Comparison of ENCODE assay signal across 21 cellular contexts in the genomic region with DNA sequence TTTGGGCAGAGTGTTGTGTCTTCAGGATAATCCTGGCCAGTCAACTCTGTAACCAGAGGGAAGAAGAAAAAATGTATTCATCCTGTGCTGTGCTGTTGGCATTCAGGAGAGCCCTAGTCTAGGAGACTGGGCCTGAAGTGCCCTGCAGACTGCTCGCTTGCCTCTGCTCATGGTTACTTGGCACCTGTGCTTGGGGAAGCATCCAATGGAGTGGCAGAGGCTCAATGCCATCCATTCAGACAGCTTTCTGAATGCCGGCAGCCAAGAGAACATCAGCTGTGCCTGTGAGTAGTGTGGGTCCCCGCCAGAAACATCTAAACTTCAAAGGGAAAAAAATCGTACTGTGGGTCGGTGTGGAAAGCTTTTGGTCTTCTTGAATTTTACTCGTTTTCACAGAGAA.
DNase-seq lines count a peak whose midpoint lies in the region; ATAC-seq and TF ChIP-seq lines count a peak whose summit lies in the region.
"Had no signal": no experiment of that assay in that cellular context is flagged by ENCODE, and none has a peak within 500 bp of the region (broad histone marks: within the 10 kb centered on the region; RNA-seq: fewer than 3 reads in every experiment).

No MANE protein-coding gene starts in this region.

- ATAC-seq in WTC11 (no peak; the same call in 1 of the 2 replicates), GM18517 (IDR thresholded peaks at IDR 0.05; ENCODE audit: unreplicated experiment) (no peak), HG02763 (IDR thresholded peaks at IDR 0.05; ENCODE audit: unreplicated experiment) (no peak)
- no peak for ATAC-seq in naive thymus-derived CD4-positive, alpha-beta T cell
- ATAC-seq: GM12878, mucosa of descending colon, SK-N-SH treated with all-trans-retinoic acid at 6 μM for 48 hours had no signal

- H3K9me3 ChIP-seq in naive thymus-derived CD4-positive, alpha-beta T cell (ENCODE audit: control insufficient read depth in 2 of 3, low read length in 3 of 3), result no peaks in the 10 kb centered on the region
- H3K9me3 ChIP-seq: BLaER1, left ventricle myocardium inferior, mucosa of descending colon, psoas muscle had no signal

- no peaks in the 10 kb centered on the region for H3K4me1 ChIP-seq in naive thymus-derived CD4-positive, alpha-beta T cell (ENCODE audit: control insufficient read depth in 2 of 2, insufficient read depth in 2 of 2, low read length in 2 of 2)
- H3K4me1 ChIP-seq: psoas muscle had no signal

- in situ Hi-C loops in G401 (cut with HindIII; ENCODE audit: low sequenced_read_pairs), result no loop called here

- TF ChIP-seq CTCF in WTC11 (IDR thresholded peaks at IDR 0.05), result no peak

- H3K4me3 Mint-ChIP-seq in WTC11, result no peak overlapping the region
- no peak overlapping the region for H3K4me3 Mint-ChIP-seq in naive thymus-derived CD4-positive, alpha-beta T cell
- H3K4me3 Mint-ChIP-seq: activated CD4-positive, alpha-beta T cell treated with anti-CD3 and anti-CD28 coated beads, Interleukin-2, amount 10 ng/mL, durations not matched to agents 7 days and 5 days; activated naive CD4-positive, alpha-beta T cell treated with anti-CD3 and anti-CD28 coated beads for 36 hours had no signal

- H3K36me3 Mint-ChIP-seq in WTC11, result no peaks in the 10 kb centered on the region
- no peaks in the 10 kb centered on the region for H3K36me3 Mint-ChIP-seq in naive thymus-derived CD4-positive, alpha-beta T cell

- DNase-seq in G401 (ENCODE audit: low spot score) (peak; percentile 71), WTC11 (ENCODE audit: low spot score) (no peak), globus pallidus (ENCODE audit: low spot score) (peak; percentile 87), occipital lobe (lab: John Stamatoyannopoulos, UW) (peak; percentile 55), NCI-H82 (lab: John Stamatoyannopoulos, UW) (no peak)
- DNase-seq in naive thymus-derived CD4-positive, alpha-beta T cell, result no peak
- DNase-seq: activated CD4-positive, alpha-beta T cell treated with anti-CD3 and anti-CD28 coated beads, Interleukin-2, amount 10 ng/mL, durations not matched to agents 7 days and 5 days; activated naive CD4-positive, alpha-beta T cell treated with anti-CD3 and anti-CD28 coated beads for 36 hours; activated T-cell treated with anti-CD3 and anti-CD28 coated beads, Interleukin-2, amount 50 U/mL, for 48 hours; DND-41; left ventricle myocardium inferior; mucosa of descending colon; NCI-H187 treated with DMSO at 0.1 percent for 48 hours; psoas muscle; WERI-Rb-1 had no signal

- POLR2A ChIA-PET in WTC11 (lab: Charles Lee), result interaction anchor here (0.6 kb wide), 1 partner anchor 68 kb away, joined by 3 read pairs; no protein-coding TSS in a partner anchor
- POLR2A ChIA-PET in naive thymus-derived CD4-positive, alpha-beta T cell (lab: Charles Lee), result no interaction called here

- CTCF ChIA-PET in WTC11 (lab: Charles Lee), result no interaction called here
- CTCF ChIA-PET in naive thymus-derived CD4-positive, alpha-beta T cell (lab: Charles Lee), result interaction anchor here (0.5 kb wide), 1 partner anchor 25 kb away, joined by 3 read pairs; no protein-coding TSS in a partner anchor

- no peaks in the 10 kb centered on the region for H3K27me3 Mint-ChIP-seq in WTC11 (ENCODE audit: low read depth)
- H3K27me3 Mint-ChIP-seq in naive thymus-derived CD4-positive, alpha-beta T cell, result peaks cover 0 to 18% (median 6%) of the 10 kb centered on the region in 5 donors
- H3K27me3 Mint-ChIP-seq: activated CD4-positive, alpha-beta T cell treated with anti-CD3 and anti-CD28 coated beads, Interleukin-2, amount 10 ng/mL, durations not matched to agents 7 days and 5 days had no signal

- peaks cover 56% of the 10 kb centered on the region for H3K4me1 Mint-ChIP-seq in WTC11
- H3K4me1 Mint-ChIP-seq in naive thymus-derived CD4-positive, alpha-beta T cell, result no peaks in the 10 kb centered on the region
- H3K4me1 Mint-ChIP-seq: activated CD4-positive, alpha-beta T cell treated with anti-CD3 and anti-CD28 coated beads, Interleukin-2, amount 10 ng/mL, durations not matched to agents 7 days and 5 days had no signal

- H3K4me3 ChIP-seq in naive thymus-derived CD4-positive, alpha-beta T cell (ENCODE audit: low read length), result no peak overlapping the region
- H3K4me3 ChIP-seq: BLaER1, GM12878, hepatocyte, left ventricle myocardium inferior, mucosa of descending colon, psoas muscle had no signal

- H3K27ac Mint-ChIP-seq in WTC11, result 0 out of 2 replicates have a peak overlapping the region, but pooled peaks have one; percentile 37
- peak overlapping the region in 1 of 9 donors; percentile 34 for H3K27ac Mint-ChIP-seq in naive thymus-derived CD4-positive, alpha-beta T cell
- H3K27ac Mint-ChIP-seq: activated CD4-positive, alpha-beta T cell treated with anti-CD3 and anti-CD28 coated beads, Interleukin-2, amount 10 ng/mL, durations not matched to agents 7 days and 5 days; activated naive CD4-positive, alpha-beta T cell treated with anti-CD3 and anti-CD28 coated beads for 36 hours had no signal

- no peaks in the 10 kb centered on the region for H3K27me3 ChIP-seq in naive thymus-derived CD4-positive, alpha-beta T cell (ENCODE audit: control insufficient read depth in 2 of 2, insufficient read depth in 2 of 2, low read length in 2 of 2)
- H3K27me3 ChIP-seq: BLaER1, hepatocyte had no signal

- no peaks in the 10 kb centered on the region for H3K36me3 ChIP-seq in naive thymus-derived CD4-positive, alpha-beta T cell (ENCODE audit: control insufficient read depth in 2 of 3, insufficient read depth in 3 of 3, low read length in 3 of 3)
- H3K36me3 ChIP-seq: BLaER1, left ventricle myocardium inferior, WERI-Rb-1 had no signal

- no peaks in the 10 kb centered on the region for H3K9me3 Mint-ChIP-seq in WTC11
- no peaks in the 10 kb centered on the region for H3K9me3 Mint-ChIP-seq in naive thymus-derived CD4-positive, alpha-beta T cell
- H3K9me3 Mint-ChIP-seq: activated CD4-positive, alpha-beta T cell treated with anti-CD3 and anti-CD28 coated beads, Interleukin-2, amount 10 ng/mL, durations not matched to agents 7 days and 5 days; activated naive CD4-positive, alpha-beta T cell treated with anti-CD3 and anti-CD28 coated beads for 36 hours had no signal

- intact Hi-C loops in naive thymus-derived CD4-positive, alpha-beta T cell (cut with micrococcal nuclease), result no loop called here

- no peak overlapping the region for H3K27ac ChIP-seq in naive thymus-derived CD4-positive, alpha-beta T cell (ENCODE audit: low read depth, low read length)
- H3K27ac ChIP-seq: BLaER1, hepatocyte, left ventricle myocardium inferior, psoas muscle, WERI-Rb-1 had no signal

TF ChIP-seq in WTC11, 78 proteins besides CTCF, POLR2A, EP300 and RAD21 (continues in another document):
- TF ChIP-seq TCF7 (CRISPR knock-in tag; IDR thresholded peaks at IDR 0.05; ENCODE audit: low read depth) (no peak), HMGA2 (CRISPR knock-in tag; IDR thresholded peaks at IDR 0.05) (no peak), PRRX2 (CRISPR knock-in tag; IDR thresholded peaks at IDR 0.05) (no peak), ZNF425 (CRISPR knock-in tag; conservative IDR thresholded peaks at IDR 0.05) (no peak), ZNF416 (CRISPR knock-in tag; IDR thresholded peaks at IDR 0.05) (no peak)
- TF ChIP-seq, protein P1, sequence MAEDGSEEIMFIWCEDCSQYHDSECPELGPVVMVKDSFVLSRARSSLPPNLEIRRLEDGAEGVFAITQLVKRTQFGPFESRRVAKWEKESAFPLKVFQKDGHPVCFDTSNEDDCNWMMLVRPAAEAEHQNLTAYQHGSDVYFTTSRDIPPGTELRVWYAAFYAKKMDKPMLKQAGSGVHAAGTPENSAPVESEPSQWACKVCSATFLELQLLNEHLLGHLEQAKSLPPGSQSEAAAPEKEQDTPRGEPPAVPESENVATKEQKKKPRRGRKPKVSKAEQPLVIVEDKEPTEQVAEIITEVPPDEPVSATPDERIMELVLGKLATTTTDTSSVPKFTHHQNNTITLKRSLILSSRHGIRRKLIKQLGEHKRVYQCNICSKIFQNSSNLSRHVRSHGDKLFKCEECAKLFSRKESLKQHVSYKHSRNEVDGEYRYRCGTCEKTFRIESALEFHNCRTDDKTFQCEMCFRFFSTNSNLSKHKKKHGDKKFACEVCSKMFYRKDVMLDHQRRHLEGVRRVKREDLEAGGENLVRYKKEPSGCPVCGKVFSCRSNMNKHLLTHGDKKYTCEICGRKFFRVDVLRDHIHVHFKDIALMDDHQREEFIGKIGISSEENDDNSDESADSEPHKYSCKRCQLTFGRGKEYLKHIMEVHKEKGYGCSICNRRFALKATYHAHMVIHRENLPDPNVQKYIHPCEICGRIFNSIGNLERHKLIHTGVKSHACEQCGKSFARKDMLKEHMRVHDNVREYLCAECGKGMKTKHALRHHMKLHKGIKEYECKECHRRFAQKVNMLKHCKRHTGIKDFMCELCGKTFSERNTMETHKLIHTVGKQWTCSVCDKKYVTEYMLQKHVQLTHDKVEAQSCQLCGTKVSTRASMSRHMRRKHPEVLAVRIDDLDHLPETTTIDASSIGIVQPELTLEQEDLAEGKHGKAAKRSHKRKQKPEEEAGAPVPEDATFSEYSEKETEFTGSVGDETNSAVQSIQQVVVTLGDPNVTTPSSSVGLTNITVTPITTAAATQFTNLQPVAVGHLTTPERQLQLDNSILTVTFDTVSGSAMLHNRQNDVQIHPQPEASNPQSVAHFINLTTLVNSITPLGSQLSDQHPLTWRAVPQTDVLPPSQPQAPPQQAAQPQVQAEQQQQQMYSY (CRISPR knock-in tag; IDR thresholded peaks at IDR 0.05), result no peak

Comparison
In these comparisons a context has a peak if more than half of its experiments do, and no peak if none do; other contexts are left out.
1. DNase-seq: peak in G401 (single experiment), globus pallidus (single experiment) and occipital lobe (single experiment); none in WTC11 (single experiment), naive thymus-derived CD4-positive, alpha-beta T cell (0 of 9) and NCI-H82 (single experiment).